ENCODE assay signal across 16 cellular contexts in the genomic region with DNA sequence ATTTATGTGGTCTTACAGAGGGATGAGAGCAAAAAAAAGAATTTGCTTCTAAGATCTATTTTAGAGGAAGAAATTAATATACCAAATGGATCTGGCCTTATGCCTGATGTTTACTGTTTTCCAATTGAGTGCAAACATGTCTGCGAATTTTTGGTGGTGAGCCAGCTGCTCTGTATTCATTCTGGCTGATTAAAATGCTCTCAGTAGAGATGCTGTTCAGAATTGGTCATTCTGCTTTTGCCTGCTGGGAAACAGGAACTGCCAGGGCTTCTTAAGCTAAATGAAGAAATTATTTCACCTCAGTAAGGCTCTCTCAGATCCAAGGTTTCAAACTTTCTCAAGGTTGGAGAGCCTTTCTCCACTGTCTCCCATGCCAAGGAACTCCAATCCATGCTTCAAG.
DNase-seq lines count a peak whose midpoint lies in the region; ATAC-seq lines count a peak whose summit lies in the region.
"Had no signal": no experiment of that assay in that cellular context is flagged by ENCODE, and none has a peak within 500 bp of the region (broad histone marks: within the 10 kb centered on the region; RNA-seq: fewer than 3 reads in every experiment).

No MANE protein-coding gene starts in this region.

- DNase-seq in DMS 273 (lab: John Stamatoyannopoulos, UW; ENCODE audit: unreplicated experiment) (peak; percentile 54), DMS 273 treated with DMSO at 0.1 percent for 48 hours (lab: John Stamatoyannopoulos, UW) (no peak), MV-4-11 (lab: John Stamatoyannopoulos, UW) (peak; percentile 11), astrocyte of the hippocampus (ENCODE audit: low read depth, low spot score) (peak; percentile 1), medulla oblongata (ENCODE audit: extremely low spot score) (peak; percentile 33), RPMI8226 (no peak)
- DNase-seq in stimulated activated CD4-positive, alpha-beta T cell treated with anti-CD3 and anti-CD28 coated beads, Interleukin-2, amount 100 ng/mL, for 48 hours = no peak
- DNase-seq: CD4-positive, alpha-beta memory T cell; GF-D8; GOT3; NCI-H1092; NCI-H1694 treated with DMSO at 0.1 percent for 48 hours; NCI-H2107; NCI-H82 had no signal

- no peak for ATAC-seq in GM18519 (IDR thresholded peaks at IDR 0.05; ENCODE audit: low FRiP score, unreplicated experiment)
- ATAC-seq: Right ventricle myocardium inferior had no signal

Comparison
In these comparisons a context has a peak if more than half of its experiments do, and no peak if none do; other contexts are left out.
1. DNase-seq: peak in DMS 273 (single experiment), MV-4-11 (single experiment), astrocyte of the hippocampus (single experiment) and medulla oblongata (single experiment); none in DMS 273 treated with DMSO at 0.1 percent for 48 hours (single experiment), stimulated activated CD4-positive, alpha-beta T cell treated with anti-CD3 and anti-CD28 coated beads, Interleukin-2, amount 100 ng/mL, for 48 hours (0 of 2) and RPMI8226 (single experiment).